11 cellular contexts compared by ENCODE assay signal in genomic region chr10:110820321-110820814, GRCh38. TPM values are rescaled to one million over a fixed set of nuclear protein-coding genes. Genes with fewer than 3 reads are reported as not detected.
DNase-seq lines count a peak whose midpoint lies in the region; ATAC-seq and TF ChIP-seq lines count a peak whose summit lies in the region.
"Had no signal": no experiment of that assay in that cellular context is flagged by ENCODE, and none has a peak within 500 bp of the region (broad histone marks: within the 10 kb centered on the region; RNA-seq: fewer than 3 reads in every experiment).

No MANE protein-coding gene starts in this region.

- intact Hi-C loops in right cardiac atrium (cut with DNase I): loop anchor here in 1 of 4 donors (5.0 kb wide), 1 partner anchor 52 kb away; the partner anchor contains the start of gene PDCD4
- intact Hi-C loops in prostate gland (cut with DNase I): loop anchor here (5.0 kb wide), 1 partner anchor 52 kb away; the partner anchor contains the start of gene PDCD4

- peaks cover 88% of the 10 kb centered on the region for H3K4me1 Mint-ChIP-seq in brain

- H3K4me1 ChIP-seq in BE2C (peaks cover 48% of the 10 kb centered on the region), right cardiac atrium (ENCODE audit: control insufficient read depth, insufficient read depth, low read length) (peaks cover 28% of the 10 kb centered on the region), prostate gland (replicated peaks) (peaks cover 46% of the 10 kb centered on the region), MM.1S (ENCODE audit: low read length) (peaks cover 6% of the 10 kb centered on the region; the same call in 1 of the 2 replicates)

- H4K20me1 ChIP-seq in MM.1S (ENCODE audit: insufficient read depth, low read length): no peaks in the 10 kb centered on the region

- peak overlapping the region; percentile 96 for H3K27ac ChIP-seq in right cardiac atrium (ENCODE audit: low read length)
- peak overlapping the region; percentile 85 to 86 for H3K27ac ChIP-seq in prostate gland
- H3K27ac ChIP-seq in MM.1S (ENCODE audit: low read length): no peak overlapping the region
- H3K27ac ChIP-seq: HL-60 had no signal

- no peak overlapping the region for H3K4me2 ChIP-seq in MM.1S (ENCODE audit: low read depth, low read length)

- 16% methylated on average over 8 of the region's 8 CpGs for whole genome bisulfite sequencing in right cardiac atrium
- WGBS in prostate gland: 13% methylated on average over 8 of the region's 8 CpGs

- TF ChIP-seq CTCF in BE2C (IDR thresholded peaks at IDR 0.05; ENCODE audit: low read depth, low read length) (no peak), brain (conservative IDR thresholded peaks at IDR 0.05) (no peak), prostate gland (IDR thresholded peaks at IDR 0.05) (no peak), MM.1S (IDR thresholded peaks at IDR 0.05; ENCODE audit: low read length) (no peak)

- peak overlapping the region; percentile 95 to 99 (median 96) for H3K27ac Mint-ChIP-seq in brain
- H3K27ac Mint-ChIP-seq: T-helper 17 cell had no signal

- H2AFZ ChIP-seq in MM.1S (ENCODE audit: low read length): no peak overlapping the region

- DNase-seq in BE2C (peak; percentile 61), right cardiac atrium (peak; percentile 55 to 84 (median 74)), prostate gland (ENCODE audit: low spot score) (peak; percentile 79), NCI-H345 treated with DMSO at 0.1 percent for 48 hours (lab: John Stamatoyannopoulos, UW; ENCODE audit: unreplicated experiment) (no peak), T1000 (lab: John Stamatoyannopoulos, UW) (no peak), MM.1S (no peak), HT-29 (ENCODE audit: low spot score) (no peak)
- DNase-seq: naive thymus-derived CD8-positive, alpha-beta T cell; T-helper 17 cell had no signal

- H3K9ac ChIP-seq in MM.1S (ENCODE audit: low read length): no peak overlapping the region

- peak overlapping the region in 3 of 5 experiments; percentile 57 to 65 (median 61) for H3K4me3 Mint-ChIP-seq in brain
- H3K4me3 Mint-ChIP-seq: naive thymus-derived CD8-positive, alpha-beta T cell; T-helper 17 cell had no signal

- no peaks in the 10 kb centered on the region for H3K9me3 Mint-ChIP-seq in brain
- H3K9me3 Mint-ChIP-seq: naive thymus-derived CD8-positive, alpha-beta T cell had no signal

- H3K36me3 ChIP-seq in BE2C: peaks cover 53% of the 10 kb centered on the region
- H3K36me3 ChIP-seq in prostate gland: no peaks in the 10 kb centered on the region
- no peaks in the 10 kb centered on the region for H3K36me3 ChIP-seq in MM.1S (replicated peaks; ENCODE audit: insufficient read depth, low read length)

- no peak overlapping the region for H3K4me3 ChIP-seq in BE2C (ENCODE audit: low read depth, low read length)
- H3K4me3 ChIP-seq in right cardiac atrium (ENCODE audit: low read length): no peak overlapping the region
- H3K4me3 ChIP-seq in prostate gland: no peak overlapping the region
- no peak overlapping the region for H3K4me3 ChIP-seq in MM.1S (ENCODE audit: low read length)

- peak; percentile 64 to 67 for ATAC-seq in right cardiac atrium
- ATAC-seq: naive thymus-derived CD8-positive, alpha-beta T cell; T-helper 17 cell had no signal

- H3K27me3 Mint-ChIP-seq in brain: peaks cover 7% of the 10 kb centered on the region
- H3K27me3 Mint-ChIP-seq: naive thymus-derived CD8-positive, alpha-beta T cell; T-helper 17 cell had no signal

- H3K27me3 ChIP-seq in BE2C: no peaks in the 10 kb centered on the region
- no peaks in the 10 kb centered on the region for H3K27me3 ChIP-seq in right cardiac atrium (ENCODE audit: control insufficient read depth, insufficient read depth)
- no peaks in the 10 kb centered on the region for H3K27me3 ChIP-seq in prostate gland (replicated peaks; ENCODE audit: insufficient read depth)
- H3K27me3 ChIP-seq in MM.1S (replicated peaks; ENCODE audit: insufficient read depth, low read length): no peaks in the 10 kb centered on the region

- H3F3A ChIP-seq in MM.1S (ENCODE audit: insufficient read depth, low read length): no peaks in the 10 kb centered on the region

- no peaks in the 10 kb centered on the region for H3K79me2 ChIP-seq in MM.1S (ENCODE audit: low read length)

- TF ChIP-seq POLR2A in prostate gland (IDR thresholded peaks at IDR 0.05): no peak

- H3K9me2 ChIP-seq in MM.1S (replicated peaks; ENCODE audit: insufficient read depth, low read length): no peaks in the 10 kb centered on the region

- no peaks in the 10 kb centered on the region for H3K36me3 Mint-ChIP-seq in brain
- H3K36me3 Mint-ChIP-seq: naive thymus-derived CD8-positive, alpha-beta T cell had no signal

- H3K9me3 ChIP-seq in BE2C: no peaks in the 10 kb centered on the region
- H3K9me3 ChIP-seq in right cardiac atrium (ENCODE audit: control insufficient read depth, low read length): no peaks in the 10 kb centered on the region
- H3K9me3 ChIP-seq in prostate gland: no peaks in the 10 kb centered on the region
- H3K9me3 ChIP-seq in MM.1S (replicated peaks; ENCODE audit: insufficient read depth, low read length): no peaks in the 10 kb centered on the region

RNA-seq across cellular contexts. Expression of gene PDCD4, which starts 51.4 kb away (rescaled TPM):
- 30.0 TPM for polyA plus RNA-seq in BE2C (2012; ENCODE audit: insufficient read depth, insufficient read length, low read depth)
- polyA plus RNA-seq in brain (ENCODE audit: insufficient read depth, low read depth, low replicate concordance): 37.4 TPM
- total RNA-seq in right cardiac atrium: 10 to 100 TPM; 61.5 to 82.7 (median 76.2) TPM
- 39.8 TPM for polyA plus RNA-seq in right cardiac atrium
- total RNA-seq in prostate gland: 100 to 1,000 TPM; 104 to 120 TPM
- 12.5 and 18.5 TPM in 2 replicates for total RNA-seq in HT-29 (2014; rRNA removed; shearing (Covaris generic))

Comparison
In these comparisons a context has a peak if more than half of its experiments do, and no peak if none do; other contexts are left out.
1. DNase-seq: peak in BE2C (single experiment), right cardiac atrium (3 of 3) and prostate gland (single experiment); none in NCI-H345 treated with DMSO at 0.1 percent for 48 hours (single experiment), T1000 (single experiment), MM.1S (single experiment) and HT-29 (single experiment).